8 cellular contexts compared by ENCODE assay signal in the genomic region with DNA sequence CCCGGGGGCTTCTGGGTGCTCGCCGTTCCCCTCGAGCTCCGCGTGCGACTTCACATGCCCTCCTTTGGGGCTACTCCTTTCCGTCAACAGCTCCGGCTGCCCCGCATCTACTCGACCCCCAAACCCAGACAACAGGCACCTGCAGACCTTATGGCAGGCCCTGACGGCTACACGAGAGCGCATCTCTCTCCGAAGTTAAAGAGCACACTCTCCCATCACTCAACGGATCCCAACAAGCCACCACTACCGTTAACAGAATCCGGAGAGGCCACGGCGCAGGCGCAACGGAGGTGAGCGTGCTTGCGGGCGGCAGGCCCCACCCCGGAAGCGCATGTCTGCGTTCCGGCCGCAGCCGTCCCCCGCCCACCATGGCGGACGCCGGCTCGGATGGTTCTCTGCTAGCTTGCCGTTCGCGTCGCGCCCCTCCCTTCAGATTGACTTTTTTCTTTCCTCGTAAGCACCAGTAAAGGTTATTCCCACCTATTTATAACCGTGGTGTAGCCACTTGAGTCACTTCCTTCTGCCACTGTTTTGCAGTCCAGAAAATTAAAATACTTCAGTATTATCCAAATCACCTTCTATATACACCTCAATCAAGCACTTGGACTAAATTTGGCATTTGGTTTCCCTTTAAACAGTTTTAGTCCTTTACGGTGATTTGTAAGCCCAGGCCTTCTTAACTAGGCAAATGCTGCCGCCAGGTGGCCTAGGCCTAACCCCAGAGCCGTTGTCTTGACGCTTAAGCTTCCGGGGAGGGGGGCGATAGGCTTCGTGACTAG. TPM values are rescaled to one million over a fixed set of nuclear protein-coding genes. Genes with fewer than 3 reads are reported as not detected.
DNase-seq lines count a peak whose midpoint lies in the region; ATAC-seq and TF ChIP-seq lines count a peak whose summit lies in the region.

A gene (minus strand): TSS at position 269 of the 779 bp plus-strand sequence. CDS start 86 bp downstream, at position 183.

- no peaks in the 10 kb centered on the region for H3K27me3 ChIP-seq in left ventricle myocardium inferior (ENCODE audit: low read depth)
- no peaks in the 10 kb centered on the region for H3K27me3 ChIP-seq in prostate gland (replicated peaks; ENCODE audit: insufficient read depth)

- TF ChIP-seq POLR2A in GM15510 (IDR thresholded peaks at IDR 0.05; ENCODE audit: borderline replicate concordance, extremely low read depth, insufficient read length) (peak; percentile 95), prostate gland (IDR thresholded peaks at IDR 0.05) (peak; percentile 51)

- DNase-seq in NCI-H1694 (lab: John Stamatoyannopoulos, UW) (peak; percentile 83), amniotic epithelial cell (ENCODE audit: low read depth) (peak; percentile 89), left ventricle myocardium inferior (peak; percentile 95), prostate gland (ENCODE audit: low spot score) (peak; percentile 85)

- H3K4me3 ChIP-seq in left ventricle myocardium inferior (peak within 1 kb of the TSS; percentile 86), prostate gland (peak within 1 kb of the TSS; percentile 61 to 62), urinary bladder (ENCODE audit: low read depth, low read length) (peak within 1 kb of the TSS; percentile 61)

- peak within 1 kb of the TSS; percentile 89 for H3K27ac ChIP-seq in left ventricle myocardium inferior (replicated peaks)
- H3K27ac ChIP-seq in prostate gland: peak within 1 kb of the TSS; percentile 70 to 71
- H3K27ac ChIP-seq in urinary bladder (ENCODE audit: low read depth): peak within 1 kb of the TSS; percentile 67

- TF ChIP-seq CTCF in left ventricle myocardium inferior (IDR thresholded peaks at IDR 0.05; ENCODE audit: borderline replicate concordance) (peak; percentile 52), prostate gland (IDR thresholded peaks at IDR 0.05) (peak in 3 of 4 experiments; percentile 14 to 51 (median 37))

- intact Hi-C loops in T-helper 1 cell treated with Interleukin-12 subunit alpha and Interleukin-12 subunit beta and Interleukin-4 antibody, amounts not matched to agents 30 ng/mL and 1 ng/mL, for 36 hours (cut with micrococcal nuclease): loop anchor here (1.0 kb wide), 2 partner anchors 8 to 234 kb away; a partner anchor contains a TSS
- intact Hi-C loops in left ventricle myocardium inferior (cut with micrococcal nuclease) (no loop called here), prostate gland (cut with DNase I) (no loop called here)

- peak; percentile 88 for ATAC-seq in HG02885 (IDR thresholded peaks at IDR 0.05; ENCODE audit: poor library complexity, unreplicated experiment)

- H3K36me3 ChIP-seq in left ventricle myocardium inferior (peaks cover 61% of the 10 kb centered on the region), prostate gland (peaks cover 14 to 22% of the 10 kb centered on the region in 2 donors), urinary bladder (ENCODE audit: insufficient read depth) (peaks cover 8% of the 10 kb centered on the region)

- peaks cover 84% of the 10 kb centered on the region for H3K4me1 ChIP-seq in left ventricle myocardium inferior
- peaks cover 14% of the 10 kb centered on the region for H3K4me1 ChIP-seq in prostate gland (replicated peaks)
- H3K4me1 ChIP-seq in urinary bladder (ENCODE audit: insufficient read depth): no peaks in the 10 kb centered on the region

- under 1% methylated on average over 50 of the region's 50 CpGs for WGBS in prostate gland
- WGBS in urinary bladder: under 1% methylated on average over 50 of the region's 50 CpGs

- H3K9me3 ChIP-seq in left ventricle myocardium inferior (replicated peaks) (no peaks in the 10 kb centered on the region), prostate gland (no peaks in the 10 kb centered on the region)

RNA-seq across cellular contexts. Expression of the gene that starts here (rescaled TPM):
- total RNA-seq in T-helper 1 cell treated with Interleukin-12 subunit alpha and Interleukin-12 subunit beta and Interleukin-4 antibody, amounts not matched to agents 30 ng/mL and 1 ng/mL, for 36 hours: 29.3 and 31.8 TPM in 2 replicates
- total RNA-seq in left ventricle myocardium inferior: 9.7 TPM
- 1 to 10 TPM; 5.3 to 9.7 TPM for total RNA-seq in prostate gland
- 18.4 TPM for total RNA-seq in urinary bladder
- polyA plus RNA-seq in urinary bladder: 7.1 TPM

Comparison
In these comparisons a context has a peak if more than half of its experiments do, and no peak if none do; other contexts are left out.
1. Peak in every context shown above with its lines: DNase-seq, ATAC-seq, H3K4me3 ChIP-seq and H3K27ac ChIP-seq.